ENCODE assay signal across 1 cellular context in the genomic region with DNA sequence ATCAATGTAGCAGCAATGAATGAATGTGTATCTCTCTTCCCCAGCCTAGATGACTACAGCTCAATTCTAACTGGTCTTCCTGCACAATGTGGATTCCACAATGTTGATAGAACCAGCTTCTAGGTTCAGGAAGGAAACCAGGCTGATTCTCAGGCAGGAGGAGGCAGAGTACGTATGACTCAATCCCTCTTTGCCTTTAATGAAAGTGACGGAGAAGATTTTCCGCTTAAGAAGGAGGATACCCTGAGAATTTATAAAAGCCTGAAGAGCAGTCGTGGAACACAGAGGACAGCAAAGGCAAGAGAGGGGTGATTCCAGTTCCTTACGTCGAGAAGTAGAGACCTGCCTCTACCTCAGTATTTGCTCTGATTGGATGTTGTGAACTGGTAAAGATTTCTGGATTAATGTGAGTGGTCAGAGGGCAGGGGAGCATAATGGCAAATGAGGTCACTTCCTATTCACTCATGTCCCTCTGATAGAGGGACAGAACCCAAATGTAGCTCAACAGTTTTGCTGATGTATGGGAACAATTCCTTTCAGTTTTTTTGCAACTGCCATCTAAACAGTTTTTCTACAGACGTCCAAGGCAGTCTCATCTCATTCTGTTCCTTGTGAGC.
A peak's percentile ranks its signal among the peaks of the same experiment; 100 is the strongest.
TF ChIP-seq lines count a peak whose summit lies in the region.

No MANE protein-coding gene starts in this region.

TF ChIP-seq in endothelial cell of umbilical vein, 7 proteins besides CTCF, POLR2A, EP300 and RAD21:
- TF ChIP-seq JUN (IDR thresholded peaks at IDR 0.05; ENCODE audit: borderline replicate concordance, insufficient read depth, insufficient read length, low read depth) (peak; percentile 42), EZH2 (IDR thresholded peaks at IDR 0.05; ENCODE audit: borderline replicate concordance, low read depth, low read length, severe bottlenecking) (no peak), MYC (IDR thresholded peaks at IDR 0.05; ENCODE audit: low read depth, low read length) (no peak), GATA2 (IDR thresholded peaks at IDR 0.05; ENCODE audit: insufficient read depth, insufficient read length, low read depth, low read length) (peak; percentile 65), POLR2AphosphoS5 (IDR thresholded peaks at IDR 0.05; ENCODE audit: insufficient read depth, low read depth, low read length) (peak; percentile 62), FOS (IDR thresholded peaks at IDR 0.05; ENCODE audit: borderline replicate concordance, insufficient read depth, low read length) (peak; percentile 80)
- TF ChIP-seq, protein P1, sequence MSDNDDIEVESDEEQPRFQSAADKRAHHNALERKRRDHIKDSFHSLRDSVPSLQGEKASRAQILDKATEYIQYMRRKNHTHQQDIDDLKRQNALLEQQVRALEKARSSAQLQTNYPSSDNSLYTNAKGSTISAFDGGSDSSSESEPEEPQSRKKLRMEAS (IDR thresholded peaks at IDR 0.05; ENCODE audit: insufficient read depth, insufficient read length): no peak
